In genomic region chr2:30252723-30253688, GRCh38 we compare ENCODE assay signal across 1 cellular context.
A peak's percentile ranks its signal among the peaks of the same experiment; 100 is the strongest.
TF ChIP-seq lines count a peak whose summit lies in the region.

No MANE protein-coding gene starts in this region.

TF ChIP-seq in liver, 16 proteins besides CTCF, POLR2A, EP300 and RAD21 (continued from another document):
- TF ChIP-seq, protein P1, sequence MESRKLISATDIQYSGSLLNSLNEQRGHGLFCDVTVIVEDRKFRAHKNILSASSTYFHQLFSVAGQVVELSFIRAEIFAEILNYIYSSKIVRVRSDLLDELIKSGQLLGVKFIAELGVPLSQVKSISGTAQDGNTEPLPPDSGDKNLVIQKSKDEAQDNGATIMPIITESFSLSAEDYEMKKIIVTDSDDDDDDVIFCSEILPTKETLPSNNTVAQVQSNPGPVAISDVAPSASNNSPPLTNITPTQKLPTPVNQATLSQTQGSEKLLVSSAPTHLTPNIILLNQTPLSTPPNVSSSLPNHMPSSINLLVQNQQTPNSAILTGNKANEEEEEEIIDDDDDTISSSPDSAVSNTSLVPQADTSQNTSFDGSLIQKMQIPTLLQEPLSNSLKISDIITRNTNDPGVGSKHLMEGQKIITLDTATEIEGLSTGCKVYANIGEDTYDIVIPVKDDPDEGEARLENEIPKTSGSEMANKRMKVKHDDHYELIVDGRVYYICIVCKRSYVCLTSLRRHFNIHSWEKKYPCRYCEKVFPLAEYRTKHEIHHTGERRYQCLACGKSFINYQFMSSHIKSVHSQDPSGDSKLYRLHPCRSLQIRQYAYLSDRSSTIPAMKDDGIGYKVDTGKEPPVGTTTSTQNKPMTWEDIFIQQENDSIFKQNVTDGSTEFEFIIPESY (IDR thresholded peaks at IDR 0.05): no peak
- TF ChIP-seq SP1 (IDR thresholded peaks at IDR 0.05) (peak; percentile 55), RXRA (IDR thresholded peaks at IDR 0.05) (peak; percentile 36 to 50), HNF4A (conservative IDR thresholded peaks at IDR 0.05) (no peak), NR2F2 (IDR thresholded peaks at IDR 0.05) (peak; percentile 99)
